ENCODE assay signal across 22 cellular contexts in genomic region chr2:37223131-37223530, GRCh38. TPM values are rescaled to one million over a fixed set of nuclear protein-coding genes. Genes with fewer than 3 reads are reported as not detected.
"Had no signal": no experiment of that assay in that cellular context is flagged by ENCODE, and none has a peak within 500 bp of the region (broad histone marks: within the 10 kb centered on the region; RNA-seq: fewer than 3 reads in every experiment).

No MANE protein-coding gene starts in this region.

- H3K27me3 ChIP-seq: gastrocnemius medialis, ovary, stomach had no signal

- H3K4me3 ChIP-seq: gastrocnemius medialis, left ventricle myocardium inferior, mucosa of descending colon, ovary, psoas muscle, stomach had no signal

- ATAC-seq: esophagus mucosa, gastrocnemius medialis, mucosa of descending colon, psoas muscle, right cardiac atrium, SK-N-SH treated with all-trans-retinoic acid at 6 μM for 48 hours had no signal

- H3K27ac ChIP-seq: gastrocnemius medialis, left ventricle myocardium inferior, ovary, psoas muscle, stomach had no signal

- DNase-seq: activated CD4-positive, alpha-beta memory T cell treated with anti-CD3 and anti-CD28 coated beads for 36 hours; activated CD4-positive, CD25-positive, alpha-beta regulatory T cell treated with anti-CD3 and anti-CD28 coated beads, Interleukin-2, amount 50 U/mL, for 72 hours; cerebellar nuclear complex; cortex of kidney; gastrocnemius medialis; head of caudate nucleus; kidney glomerular epithelial cell; left ventricle myocardium inferior; mucosa of descending colon; naive B cell; ovary; psoas muscle; right cardiac atrium; stimulated activated CD4-positive, alpha-beta T cell treated with anti-CD3 and anti-CD28 coated beads, Interleukin-2, amount 100 ng/mL, for 24 hours; stomach had no signal

- H3K27me3 Mint-ChIP-seq: activated CD4-positive, alpha-beta memory T cell treated with anti-CD3 and anti-CD28 coated beads for 36 hours; naive B cell had no signal

- H3K9me3 ChIP-seq: gastrocnemius medialis, left ventricle myocardium inferior, mucosa of descending colon, ovary, psoas muscle, stomach had no signal

- H3K9me3 Mint-ChIP-seq: activated CD4-positive, alpha-beta memory T cell treated with anti-CD3 and anti-CD28 coated beads for 36 hours; activated T-helper 1 cell treated with anti-CD3 and anti-CD28 coated beads, Interleukin-12 subunit alpha, Interleukin-12 subunit beta, Interleukin-2, Interleukin-4 antibody, amounts not matched to agents 30 ng/mL and 10 ng/mL and 1 ng/mL, durations not matched to agents 14 hours and 24 hours and 36 hours; naive B cell had no signal

- H3K4me3 Mint-ChIP-seq: activated CD4-positive, alpha-beta memory T cell treated with anti-CD3 and anti-CD28 coated beads for 36 hours; naive B cell had no signal

- H3K36me3 ChIP-seq: ovary had no signal

RNA-seq across cellular contexts. Expression of gene SULT6B1, which starts 34.7 kb away (rescaled TPM):
- total RNA-seq: activated CD4-positive, alpha-beta memory T cell treated with anti-CD3 and anti-CD28 coated beads for 36 hours; activated T-helper 1 cell treated with anti-CD3 and anti-CD28 coated beads, Interleukin-12 subunit alpha, Interleukin-12 subunit beta, Interleukin-2, Interleukin-4 antibody, amounts not matched to agents 30 ng/mL and 10 ng/mL and 1 ng/mL, durations not matched to agents 14 hours and 24 hours and 36 hours; bronchial epithelial cell; esophagus mucosa; gastrocnemius medialis; left ventricle myocardium inferior; mucosa of descending colon; ovary; psoas muscle; right cardiac atrium; skeletal muscle tissue; stomach; T-helper 1 cell treated with Interleukin-12 subunit alpha and Interleukin-12 subunit beta and Interleukin-4 antibody, amounts not matched to agents 30 ng/mL and 1 ng/mL, for 36 hours; temporal lobe had no signal
